Comparison of ENCODE assay signal across 2 cellular contexts in the genomic region with DNA sequence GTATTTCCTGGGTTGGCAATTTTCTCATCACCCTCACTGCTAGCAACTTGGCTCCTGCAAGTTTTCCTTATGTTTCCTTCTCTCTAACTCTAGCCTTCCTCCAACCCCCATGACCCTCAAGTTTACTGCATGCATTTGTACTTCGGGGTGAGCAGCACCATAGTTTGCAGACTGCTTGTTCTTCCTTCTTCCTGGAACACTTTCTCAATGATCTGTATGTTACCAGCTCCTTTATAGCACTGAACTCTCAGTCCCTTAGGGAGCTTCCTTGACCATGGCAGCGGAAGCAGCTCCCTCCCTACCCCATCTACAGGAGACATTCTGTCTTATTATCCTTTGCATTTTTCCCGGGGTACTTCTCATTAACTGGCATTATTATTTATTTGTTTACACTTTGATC.
TF ChIP-seq lines count a peak whose summit lies in the region.

No MANE protein-coding gene starts in this region.

TF ChIP-seq in GM23338, 12 proteins besides CTCF, POLR2A, EP300 and RAD21 (continued from another document):
- TF ChIP-seq, protein P1, sequence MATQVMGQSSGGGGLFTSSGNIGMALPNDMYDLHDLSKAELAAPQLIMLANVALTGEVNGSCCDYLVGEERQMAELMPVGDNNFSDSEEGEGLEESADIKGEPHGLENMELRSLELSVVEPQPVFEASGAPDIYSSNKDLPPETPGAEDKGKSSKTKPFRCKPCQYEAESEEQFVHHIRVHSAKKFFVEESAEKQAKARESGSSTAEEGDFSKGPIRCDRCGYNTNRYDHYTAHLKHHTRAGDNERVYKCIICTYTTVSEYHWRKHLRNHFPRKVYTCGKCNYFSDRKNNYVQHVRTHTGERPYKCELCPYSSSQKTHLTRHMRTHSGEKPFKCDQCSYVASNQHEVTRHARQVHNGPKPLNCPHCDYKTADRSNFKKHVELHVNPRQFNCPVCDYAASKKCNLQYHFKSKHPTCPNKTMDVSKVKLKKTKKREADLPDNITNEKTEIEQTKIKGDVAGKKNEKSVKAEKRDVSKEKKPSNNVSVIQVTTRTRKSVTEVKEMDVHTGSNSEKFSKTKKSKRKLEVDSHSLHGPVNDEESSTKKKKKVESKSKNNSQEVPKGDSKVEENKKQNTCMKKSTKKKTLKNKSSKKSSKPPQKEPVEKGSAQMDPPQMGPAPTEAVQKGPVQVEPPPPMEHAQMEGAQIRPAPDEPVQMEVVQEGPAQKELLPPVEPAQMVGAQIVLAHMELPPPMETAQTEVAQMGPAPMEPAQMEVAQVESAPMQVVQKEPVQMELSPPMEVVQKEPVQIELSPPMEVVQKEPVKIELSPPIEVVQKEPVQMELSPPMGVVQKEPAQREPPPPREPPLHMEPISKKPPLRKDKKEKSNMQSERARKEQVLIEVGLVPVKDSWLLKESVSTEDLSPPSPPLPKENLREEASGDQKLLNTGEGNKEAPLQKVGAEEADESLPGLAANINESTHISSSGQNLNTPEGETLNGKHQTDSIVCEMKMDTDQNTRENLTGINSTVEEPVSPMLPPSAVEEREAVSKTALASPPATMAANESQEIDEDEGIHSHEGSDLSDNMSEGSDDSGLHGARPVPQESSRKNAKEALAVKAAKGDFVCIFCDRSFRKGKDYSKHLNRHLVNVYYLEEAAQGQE (IDR thresholded peaks at IDR 0.05; ENCODE audit: unreplicated experiment) = no peak
- TF ChIP-seq, protein P2, sequence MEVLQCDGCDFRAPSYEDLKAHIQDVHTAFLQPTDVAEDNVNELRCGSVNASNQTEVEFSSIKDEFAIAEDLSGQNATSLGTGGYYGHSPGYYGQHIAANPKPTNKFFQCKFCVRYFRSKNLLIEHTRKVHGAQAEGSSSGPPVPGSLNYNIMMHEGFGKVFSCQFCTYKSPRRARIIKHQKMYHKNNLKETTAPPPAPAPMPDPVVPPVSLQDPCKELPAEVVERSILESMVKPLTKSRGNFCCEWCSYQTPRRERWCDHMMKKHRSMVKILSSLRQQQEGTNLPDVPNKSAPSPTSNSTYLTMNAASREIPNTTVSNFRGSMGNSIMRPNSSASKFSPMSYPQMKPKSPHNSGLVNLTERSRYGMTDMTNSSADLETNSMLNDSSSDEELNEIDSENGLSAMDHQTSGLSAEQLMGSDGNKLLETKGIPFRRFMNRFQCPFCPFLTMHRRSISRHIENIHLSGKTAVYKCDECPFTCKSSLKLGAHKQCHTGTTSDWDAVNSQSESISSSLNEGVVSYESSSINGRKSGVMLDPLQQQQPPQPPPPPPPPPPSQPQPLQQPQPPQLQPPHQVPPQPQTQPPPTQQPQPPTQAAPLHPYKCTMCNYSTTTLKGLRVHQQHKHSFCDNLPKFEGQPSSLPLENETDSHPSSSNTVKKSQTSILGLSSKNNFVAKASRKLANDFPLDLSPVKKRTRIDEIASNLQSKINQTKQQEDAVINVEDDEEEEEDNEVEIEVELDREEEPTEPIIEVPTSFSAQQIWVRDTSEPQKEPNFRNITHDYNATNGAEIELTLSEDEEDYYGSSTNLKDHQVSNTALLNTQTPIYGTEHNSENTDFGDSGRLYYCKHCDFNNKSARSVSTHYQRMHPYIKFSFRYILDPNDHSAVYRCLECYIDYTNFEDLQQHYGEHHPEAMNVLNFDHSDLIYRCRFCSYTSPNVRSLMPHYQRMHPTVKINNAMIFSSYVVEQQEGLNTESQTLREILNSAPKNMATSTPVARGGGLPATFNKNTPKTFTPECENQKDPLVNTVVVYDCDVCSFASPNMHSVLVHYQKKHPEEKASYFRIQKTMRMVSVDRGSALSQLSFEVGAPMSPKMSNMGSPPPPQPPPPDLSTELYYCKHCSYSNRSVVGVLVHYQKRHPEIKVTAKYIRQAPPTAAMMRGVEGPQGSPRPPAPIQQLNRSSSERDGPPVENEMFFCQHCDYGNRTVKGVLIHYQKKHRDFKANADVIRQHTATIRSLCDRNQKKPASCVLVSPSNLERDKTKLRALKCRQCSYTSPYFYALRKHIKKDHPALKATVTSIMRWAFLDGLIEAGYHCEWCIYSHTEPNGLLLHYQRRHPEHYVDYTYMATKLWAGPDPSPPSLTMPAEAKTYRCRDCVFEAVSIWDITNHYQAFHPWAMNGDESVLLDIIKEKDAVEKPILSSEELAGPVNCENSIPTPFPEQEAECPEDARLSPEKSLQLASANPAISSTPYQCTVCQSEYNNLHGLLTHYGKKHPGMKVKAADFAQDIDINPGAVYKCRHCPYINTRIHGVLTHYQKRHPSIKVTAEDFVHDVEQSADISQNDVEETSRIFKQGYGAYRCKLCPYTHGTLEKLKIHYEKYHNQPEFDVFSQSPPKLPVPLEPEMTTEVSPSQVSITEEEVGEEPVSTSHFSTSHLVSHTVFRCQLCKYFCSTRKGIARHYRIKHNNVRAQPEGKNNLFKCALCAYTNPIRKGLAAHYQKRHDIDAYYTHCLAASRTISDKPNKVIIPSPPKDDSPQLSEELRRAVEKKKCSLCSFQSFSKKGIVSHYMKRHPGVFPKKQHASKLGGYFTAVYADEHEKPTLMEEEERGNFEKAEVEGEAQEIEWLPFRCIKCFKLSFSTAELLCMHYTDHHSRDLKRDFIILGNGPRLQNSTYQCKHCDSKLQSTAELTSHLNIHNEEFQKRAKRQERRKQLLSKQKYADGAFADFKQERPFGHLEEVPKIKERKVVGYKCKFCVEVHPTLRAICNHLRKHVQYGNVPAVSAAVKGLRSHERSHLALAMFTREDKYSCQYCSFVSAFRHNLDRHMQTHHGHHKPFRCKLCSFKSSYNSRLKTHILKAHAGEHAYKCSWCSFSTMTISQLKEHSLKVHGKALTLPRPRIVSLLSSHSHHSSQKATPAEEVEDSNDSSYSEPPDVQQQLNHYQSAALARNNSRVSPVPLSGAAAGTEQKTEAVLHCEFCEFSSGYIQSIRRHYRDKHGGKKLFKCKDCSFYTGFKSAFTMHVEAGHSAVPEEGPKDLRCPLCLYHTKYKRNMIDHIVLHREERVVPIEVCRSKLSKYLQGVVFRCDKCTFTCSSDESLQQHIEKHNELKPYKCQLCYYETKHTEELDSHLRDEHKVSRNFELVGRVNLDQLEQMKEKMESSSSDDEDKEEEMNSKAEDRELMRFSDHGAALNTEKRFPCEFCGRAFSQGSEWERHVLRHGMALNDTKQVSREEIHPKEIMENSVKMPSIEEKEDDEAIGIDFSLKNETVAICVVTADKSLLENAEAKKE (CRISPR knock-in tag; IDR thresholded peaks at IDR 0.05) = no peak
- no peak for TF ChIP-seq EZH2phosphoT487 (IDR thresholded peaks at IDR 0.05; ENCODE audit: unreplicated experiment)
TF ChIP-seq in GM23338: peak in this region for 0.

TF ChIP-seq in SK-N-SH, 30 proteins besides CTCF, POLR2A, EP300 and RAD21 (continued from another document):
- TF ChIP-seq RFX5 (IDR thresholded peaks at IDR 0.05; ENCODE audit: low read length) (no peak), RCOR1 (IDR thresholded peaks at IDR 0.05; ENCODE audit: low read length) (no peak), USF1 (IDR thresholded peaks at IDR 0.05; ENCODE audit: borderline replicate concordance, low read depth) (no peak), NFIC (IDR thresholded peaks at IDR 0.05; ENCODE audit: borderline replicate concordance) (no peak), GATA2 (CRISPR knock-in tag; IDR thresholded peaks at IDR 0.05) (no peak), POLR2AphosphoS5 (IDR thresholded peaks at IDR 0.05; ENCODE audit: low read depth, low read length) (no peak)
- TF ChIP-seq, protein P3, sequence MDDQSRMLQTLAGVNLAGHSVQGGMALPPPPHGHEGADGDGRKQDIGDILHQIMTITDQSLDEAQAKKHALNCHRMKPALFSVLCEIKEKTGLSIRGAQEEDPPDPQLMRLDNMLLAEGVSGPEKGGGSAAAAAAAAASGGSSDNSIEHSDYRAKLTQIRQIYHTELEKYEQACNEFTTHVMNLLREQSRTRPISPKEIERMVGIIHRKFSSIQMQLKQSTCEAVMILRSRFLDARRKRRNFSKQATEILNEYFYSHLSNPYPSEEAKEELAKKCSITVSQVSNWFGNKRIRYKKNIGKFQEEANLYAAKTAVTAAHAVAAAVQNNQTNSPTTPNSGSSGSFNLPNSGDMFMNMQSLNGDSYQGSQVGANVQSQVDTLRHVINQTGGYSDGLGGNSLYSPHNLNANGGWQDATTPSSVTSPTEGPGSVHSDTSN (IDR thresholded peaks at IDR 0.05) = no peak
